In the genomic region with DNA sequence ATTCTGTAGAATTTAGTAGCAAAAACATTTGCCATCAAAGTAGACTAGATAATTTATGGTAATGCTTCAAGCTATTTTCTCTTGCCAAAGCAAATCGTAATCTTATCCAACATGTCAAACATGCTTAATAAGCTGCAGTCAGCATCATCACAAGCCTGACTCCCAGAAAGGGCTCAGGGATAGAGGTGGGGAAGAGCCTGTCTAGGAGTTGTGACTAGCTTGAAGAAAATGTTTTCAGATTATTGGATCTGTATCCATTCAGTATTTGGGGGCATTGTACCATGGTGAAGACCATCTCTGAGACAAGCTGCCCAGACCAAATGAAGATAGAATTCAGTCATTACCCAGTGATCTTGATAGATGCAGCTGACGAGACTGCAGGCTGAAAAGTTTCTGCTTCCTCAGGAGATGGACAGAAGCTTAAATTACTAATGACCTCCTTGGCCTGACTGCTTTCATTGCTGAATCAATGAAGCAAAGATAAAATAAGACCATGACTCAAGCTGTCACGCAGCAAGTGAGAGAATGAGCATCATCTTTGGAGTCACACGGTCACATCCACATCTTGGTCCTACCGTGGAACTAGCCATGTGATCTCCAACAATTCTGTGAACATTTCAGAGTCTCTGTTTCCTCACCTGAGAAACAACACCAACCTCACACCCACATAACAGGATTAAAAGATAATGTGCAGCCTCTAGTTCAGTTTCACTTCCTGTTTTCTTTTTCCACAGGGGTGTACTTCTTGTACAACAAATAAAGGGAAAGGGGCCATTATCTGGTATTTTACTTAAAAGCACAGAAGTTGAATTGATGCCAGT, we compare ENCODE assay signal across 9 cellular contexts. TPM values are rescaled to one million over a fixed set of nuclear protein-coding genes. Genes with fewer than 3 reads are reported as not detected.
DNase-seq lines count a peak whose midpoint lies in the region; ATAC-seq, FAIRE-seq and TF ChIP-seq lines count a peak whose summit lies in the region.
"Had no signal": no experiment of that assay in that cellular context is flagged by ENCODE, and none has a peak within 500 bp of the region (broad histone marks: within the 10 kb centered on the region; RNA-seq: fewer than 3 reads in every experiment).

No MANE protein-coding gene starts in this region.

- H3K9me3 ChIP-seq in K562 (replicated peaks; ENCODE audit: control insufficient read depth, insufficient read depth, low read depth, low read length), result no peaks in the 10 kb centered on the region
- no peaks in the 10 kb centered on the region for H3K9me3 ChIP-seq in H9 (ENCODE audit: control insufficient read depth, low read depth, low read length)

- no peak for TF ChIP-seq POLR2A in K562 (conservative IDR thresholded peaks at IDR 0.05)

- H3K27me3 ChIP-seq in K562 (ENCODE audit: control insufficient read depth in 2 of 2, insufficient read depth in 2 of 2, low read length in 2 of 2) (no peaks in the 10 kb centered on the region), H9 (ENCODE audit: insufficient read depth, low read length) (no peaks in the 10 kb centered on the region)

- H3K9me1 ChIP-seq in K562 (ENCODE audit: control insufficient read depth, insufficient read depth, low read length), result no peaks in the 10 kb centered on the region

- no peaks in the 10 kb centered on the region for H3K9me3 Mint-ChIP-seq in H9

- peaks cover 0 to 30% of the 10 kb centered on the region in 2 experiments; a peak in 3 of 5 replicates for H3K4me1 ChIP-seq in K562 (replicated peaks in 1 of 2; ENCODE audit: control insufficient read depth in 2 of 2, insufficient read depth in 2 of 2, low read length in 2 of 2)
- H3K4me1 ChIP-seq in H9 (ENCODE audit: insufficient read depth, low read length), result no peaks in the 10 kb centered on the region

- FAIRE-seq in K562 (lab: Jason Lieb, UNC), result no peak

- no peak overlapping the region for H3K4me3 Mint-ChIP-seq in H9

- H3K27ac Mint-ChIP-seq in H9, result no peak overlapping the region

- POLR2A ChIA-PET in K562 (lab: Yijun Ruan, JAX), result interaction anchor here (0.6 to 1.4 kb wide), 4 partner anchors 8 to 97 kb away, joined by 3 to 6 read pairs (median 4); partner anchors contain the start of gene ERAP2

- ATAC-seq in GM21360 (IDR thresholded peaks at IDR 0.05; ENCODE audit: unreplicated experiment), result peak; percentile 86
- ATAC-seq in HG03558 (IDR thresholded peaks at IDR 0.05; ENCODE audit: extremely low read depth, unreplicated experiment), result peak; percentile 82
- ATAC-seq in K562, result peak; percentile 55
- ATAC-seq: HCT116 had no signal

- H3K27ac ChIP-seq in K562 (ENCODE audit: extremely low read depth, low read depth, low read length) (no peak overlapping the region), H9 (ENCODE audit: insufficient read length, low read depth, low read length) (no peak overlapping the region)

- no peaks in the 10 kb centered on the region for H3K36me3 ChIP-seq in K562 (ENCODE audit: control insufficient read depth, insufficient read depth, low read length)

- 14% methylated on average over 5 of the region's 5 CpGs for WGBS in K562 (ENCODE audit: insufficient coverage, low coverage, missing lambda C conversion rate)
- WGBS in H9 (ENCODE audit: extremely low coverage, insufficient read length, low lambda C conversion rate), result no CpG with 5 or more reads among the region's 5 CpGs

- H3K36me3 Mint-ChIP-seq in H9 (ENCODE audit: insufficient read depth in 1 of 3, low read depth in 3 of 3), result no peaks in the 10 kb centered on the region

- BruUV-seq in K562 (replicated peaks; lab: Mats Ljungman, UMichigan), result no TSS peak

- H4K91ac ChIP-seq in H9 (ENCODE audit: insufficient read length, low read depth, low read length), result no peak overlapping the region

- H3K14ac ChIP-seq in H9 (ENCODE audit: insufficient read depth, low read length), result no peak overlapping the region

- in situ Hi-C loops in K562 (cut with MboI), result no loop called here

- CTCF ChIA-PET in K562 (lab: Yijun Ruan, JAX; ENCODE audit: low intra/inter-chr PET ratio), result no interaction called here

- no peak overlapping the region for H3K56ac ChIP-seq in H9 (ENCODE audit: insufficient read length, low read depth, low read length)

- no peaks in the 10 kb centered on the region for H3K79me1 ChIP-seq in H9 (ENCODE audit: insufficient read depth, low read depth, low read length, poor library complexity, severe bottlenecking)

- H4K8ac ChIP-seq in H9 (replicated peaks; ENCODE audit: insufficient read length, low read depth, low read length), result no peak overlapping the region

- intact Hi-C loops in K562 (cut with micrococcal nuclease), result no loop called here

- no peak overlapping the region for H3K9ac ChIP-seq in K562 (ENCODE audit: insufficient read depth in 1 of 2, low read depth in 2 of 2, low read length in 2 of 2)
- no peak overlapping the region for H3K9ac ChIP-seq in H9 (ENCODE audit: extremely low read depth, insufficient read length, low read length)

- no peak overlapping the region for H3K23ac ChIP-seq in H9 (ENCODE audit: insufficient read length, low read depth, low read length)

- H3K4ac ChIP-seq in H9 (ENCODE audit: low read depth, low read length), result no peak overlapping the region

- H3K4me2 ChIP-seq in K562 (ENCODE audit: insufficient read depth, low read length), result peak overlapping the region; percentile 50
- no peak overlapping the region for H3K4me2 ChIP-seq in H9 (ENCODE audit: insufficient read depth, insufficient read length, low read length)

- H2BK12ac ChIP-seq in H9 (ENCODE audit: insufficient read length, low read depth, low read length), result no peak overlapping the region

- no peak for TF ChIP-seq EP300 in K562 (IDR thresholded peaks at IDR 0.05; ENCODE audit: low read length)

- no peak overlapping the region for H3K18ac ChIP-seq in H9 (ENCODE audit: insufficient read length, low read depth, low read length)

- peak overlapping the region; percentile 84 for H2AFZ ChIP-seq in K562 (ENCODE audit: low read depth, low read length)
- H2AFZ ChIP-seq in H9 (ENCODE audit: low read length), result no peak overlapping the region

- H2BK15ac ChIP-seq in H9 (ENCODE audit: low read depth, low read length), result no peak overlapping the region

- H2BK5ac ChIP-seq in H9 (ENCODE audit: insufficient read length, low read length), result no peak overlapping the region

- TF ChIP-seq RAD21 in K562 (CRISPR knock-in tag; conservative IDR thresholded peaks at IDR 0.05 in 1 of 2, IDR thresholded peaks at IDR 0.05 in 1 of 2), result no peak

- no peak overlapping the region for H2BK20ac ChIP-seq in H9 (ENCODE audit: low read depth, low read length, poor library complexity, severe bottlenecking)

- H3K27me3 Mint-ChIP-seq in H9 (ENCODE audit: low read depth), result peaks cover 5% of the 10 kb centered on the region; the same call in 1 of the 2 replicates

- H2BK120ac ChIP-seq in H9 (ENCODE audit: low read depth, low read length, poor library complexity, severe bottlenecking), result no peak overlapping the region

- H4K5ac ChIP-seq in H9 (ENCODE audit: insufficient read length, low read depth, low read length), result no peak overlapping the region

- DNase-seq in K562 (ENCODE audit: extremely low read depth in 1 of 4, low spot score in 3 of 4) (peak in 1 of 4 experiments; percentile 25), NCI-H524 (lab: John Stamatoyannopoulos, UW) (no peak), H4 (ENCODE audit: low spot score) (no peak), H9 (no peak)
- no peak for DNase-seq in stimulated activated CD8-positive, alpha-beta memory T cell treated with anti-CD3 and anti-CD28 coated beads, Interleukin-4, amount 100 ng/mL, for 48 hours

- no peaks in the 10 kb centered on the region for H3K79me2 ChIP-seq in K562 (ENCODE audit: control insufficient read depth, insufficient read depth, low read length)
- H3K79me2 ChIP-seq in H9 (ENCODE audit: insufficient read depth, low read length), result no peaks in the 10 kb centered on the region

- peak overlapping the region; percentile 51; the same call in 1 of the 2 replicates for H3K4me3 ChIP-seq in GM08714 (ENCODE audit: low read length)
- H3K4me3 ChIP-seq in K562, result no peak overlapping the region

- no peak for TF ChIP-seq CTCF in K562 (IDR thresholded peaks at IDR 0.05 in 2 of 3, conservative IDR thresholded peaks at IDR 0.05 in 1 of 3; ENCODE audit: insufficient read depth in 2 of 3, low read depth in 1 of 3, low read length in 3 of 3)
- TF ChIP-seq CTCF in H9 (conservative IDR thresholded peaks at IDR 0.05), result no peak

- H3K4me1 Mint-ChIP-seq in H9, result peaks cover 0 to 2% of the 10 kb centered on the region in 2 experiments; a peak in 1 of 4 replicates

- H4K20me1 ChIP-seq in K562 (replicated peaks; ENCODE audit: control insufficient read depth, insufficient read depth, low read length) (no peaks in the 10 kb centered on the region), H9 (ENCODE audit: control insufficient read depth, insufficient read depth, insufficient read length) (no peaks in the 10 kb centered on the region)

- no peaks in the 10 kb centered on the region for H3K23me2 ChIP-seq in H9 (ENCODE audit: insufficient read length, low read depth, low read length, poor library complexity, severe bottlenecking)

- H3T11ph ChIP-seq in H9 (ENCODE audit: low read length), result no peak overlapping the region

- H2AK5ac ChIP-seq in H9 (ENCODE audit: insufficient read length, low read length), result no peak overlapping the region

RNA-seq across cellular contexts. Expression of gene ERAP2, which starts 9.4 kb away (rescaled TPM):
- total RNA-seq in K562 (2011; cell fraction: chromatin; rRNA removed; ENCODE audit: low replicate concordance), result 5.1 and 15.3 TPM in 2 replicates
- total RNA-seq in K562 (2011; cell fraction: nucleolus; rRNA removed), result 2.8 and 5.9 TPM in 2 replicates
- 6.0 and 8.9 TPM in 2 replicates for total RNA-seq in K562 (2011; cell fraction: nucleoplasm; rRNA removed)
- total RNA-seq in K562 (2014; rRNA removed) (1.7 and 2.5 TPM in 2 replicates), K562 (2014; rRNA removed; fragmentation: Illumina TruSeq; extraction: Trizol) (2.3 and 2.4 TPM in 2 replicates), K562 (2015; rRNA removed; fragmentation: Illumina TruSeq; extraction: Trizol) (2.3 and 3.0 TPM in 2 replicates), K562 (2021) (1.4 and 2.2 TPM in 2 replicates), H9 (2021) (0.09 TPM in 1 of 2 replicates, not detected in the other)
- polyA plus RNA-seq in K562 (2011; rRNA removed) (1.9 and 2.1 TPM in 2 replicates), K562 (2014; fragmentation: Illumina TruSeq; extraction: Trizol) (1.3 TPM in 2 replicates), K562 (2014; fragmentation: Nextera tagmentation; extraction: Ambion mirVana) (1 to 10 TPM in 1 of 2 experiments, under 1 TPM in 1; 0.93 to 1.2 TPM), K562 (2014; rRNA removed) (0.27 and 4.0 TPM in 2 replicates)
- 0.30 and 0.72 TPM in 2 replicates for polyA plus RNA-seq in K562 (2011; cell fraction: cytosol; rRNA removed)
- polyA plus RNA-seq in K562 (2011; cell fraction: nucleus; rRNA removed), result 3.1 and 3.2 TPM in 2 replicates
- polyA plus RNA-seq in K562 (2012), result 0.83 and 1.8 TPM in 2 replicates
- polyA minus RNA-seq in K562 (2011; rRNA and poly(A)+ RNA removed), result 6.5 and 7.6 TPM in 2 replicates
- polyA minus RNA-seq in K562 (2011; cell fraction: cytosol; rRNA and poly(A)+ RNA removed), result 0.82 and 1.6 TPM in 2 replicates
- 7.8 and 12.4 TPM in 2 replicates for polyA minus RNA-seq in K562 (2011; cell fraction: nucleus; rRNA and poly(A)+ RNA removed)
- 3.9 and 8.8 TPM in 2 replicates for total RNA-seq in H4 (2014; rRNA removed; shearing (Covaris generic))

RNA-seq across cellular contexts. Expression of gene LNPEP, which starts 50.2 kb away (rescaled TPM):
- total RNA-seq in K562 (2011; cell fraction: chromatin; rRNA removed; ENCODE audit: low replicate concordance), result 36.6 and 68.1 TPM in 2 replicates
- total RNA-seq in K562 (2011; cell fraction: nucleolus; rRNA removed), result 19.8 and 21.8 TPM in 2 replicates
- total RNA-seq in K562 (2011; cell fraction: nucleoplasm; rRNA removed), result 43.1 and 74.7 TPM in 2 replicates
- total RNA-seq in K562 (2014; rRNA removed) (9.9 and 11.0 TPM in 2 replicates), K562 (2014; rRNA removed; fragmentation: Illumina TruSeq; extraction: Trizol) (24.7 and 29.6 TPM in 2 replicates), K562 (2015; rRNA removed; fragmentation: Illumina TruSeq; extraction: Trizol) (24.3 and 27.9 TPM in 2 replicates), K562 (2021) (19.3 and 20.3 TPM in 2 replicates), H9 (2021) (3.6 and 4.1 TPM in 2 replicates)
- polyA plus RNA-seq in K562 (2011; rRNA removed) (13.1 and 16.2 TPM in 2 replicates), K562 (2014; fragmentation: Illumina TruSeq; extraction: Trizol) (9.5 and 11.2 TPM in 2 replicates), K562 (2014; fragmentation: Nextera tagmentation; extraction: Ambion mirVana) (1 to 10 TPM; 2.6 to 3.2 TPM), K562 (2014; rRNA removed) (9.2 and 10.0 TPM in 2 replicates)
- polyA plus RNA-seq in K562 (2011; cell fraction: cytosol; rRNA removed), result 3.5 and 9.1 TPM in 2 replicates
- 10.3 and 12.8 TPM in 2 replicates for polyA plus RNA-seq in K562 (2011; cell fraction: nucleus; rRNA removed)
- polyA plus RNA-seq in K562 (2012), result 5.9 and 6.5 TPM in 2 replicates
- polyA minus RNA-seq in K562 (2011; rRNA and poly(A)+ RNA removed), result 67.1 and 69.7 TPM in 2 replicates
- 25.2 and 26.1 TPM in 2 replicates for polyA minus RNA-seq in K562 (2011; cell fraction: cytosol; rRNA and poly(A)+ RNA removed)
- polyA minus RNA-seq in K562 (2011; cell fraction: nucleus; rRNA and poly(A)+ RNA removed), result 20.2 and 41.5 TPM in 2 replicates
- 38.4 and 50.8 TPM in 2 replicates for total RNA-seq in H4 (2014; rRNA removed; shearing (Covaris generic))
